1 cellular context compared by ENCODE assay signal in the genomic region with DNA sequence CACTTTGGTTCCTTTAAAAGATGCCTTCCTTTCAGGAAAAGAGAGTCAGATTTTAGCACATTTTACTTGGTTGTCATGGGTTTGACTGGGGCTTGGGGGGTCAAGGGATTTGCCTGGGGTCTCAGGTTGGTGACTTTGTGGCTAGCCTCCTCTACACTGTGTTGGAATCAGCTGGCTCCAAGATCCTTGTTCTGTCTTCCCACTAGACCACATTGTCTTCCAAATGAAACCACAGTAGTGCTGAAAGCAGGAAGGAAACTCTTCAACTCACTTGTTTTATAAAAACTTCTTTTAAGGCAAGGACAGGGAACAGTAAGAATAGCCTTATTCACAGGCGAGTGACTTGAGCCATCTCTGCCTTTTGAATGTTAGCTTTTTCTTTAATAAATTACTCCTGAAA.
TF ChIP-seq lines count a peak whose summit lies in the region.

No MANE protein-coding gene starts in this region.

TF ChIP-seq in WTC11, 78 proteins besides CTCF, POLR2A, EP300 and RAD21 (continued from another document):
- TF ChIP-seq, protein P1, sequence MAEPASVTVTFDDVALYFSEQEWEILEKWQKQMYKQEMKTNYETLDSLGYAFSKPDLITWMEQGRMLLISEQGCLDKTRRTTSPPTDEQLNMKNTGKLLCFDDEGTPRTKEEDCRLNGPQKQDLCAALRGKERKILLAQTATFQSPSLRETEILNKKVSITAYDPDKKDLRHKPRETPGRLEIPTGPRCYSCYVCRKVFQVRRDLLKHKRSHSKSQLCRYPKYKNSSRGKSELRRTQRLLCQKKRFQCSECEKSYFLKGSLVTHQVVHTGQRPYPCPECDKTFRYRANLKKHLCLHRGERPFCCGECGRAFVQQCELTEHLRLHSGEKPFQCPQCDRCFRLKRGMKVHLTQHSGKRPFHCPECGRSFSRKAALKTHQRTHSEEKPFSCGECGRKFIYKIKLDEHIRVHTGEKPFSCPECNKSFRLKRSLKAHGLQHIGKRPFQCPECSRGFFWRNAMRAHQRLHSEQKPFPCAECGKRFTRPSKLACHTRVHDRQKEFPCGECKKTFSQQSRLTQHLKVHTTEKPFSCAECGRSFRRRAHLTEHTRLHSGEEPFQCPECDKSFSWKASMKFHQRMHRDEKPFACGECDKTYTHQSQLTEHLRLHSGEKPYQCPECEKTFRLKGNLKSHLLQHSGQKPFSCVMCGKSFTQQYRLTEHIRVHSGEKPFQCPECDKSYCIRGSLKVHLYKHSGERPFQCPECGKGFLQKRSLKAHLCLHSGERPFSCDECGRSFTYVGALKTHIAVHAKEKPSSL (CRISPR knock-in tag; conservative IDR thresholded peaks at IDR 0.05): no peak
- TF ChIP-seq RORB (CRISPR knock-in tag; IDR thresholded peaks at IDR 0.05) (no peak), NFYB (CRISPR knock-in tag; conservative IDR thresholded peaks at IDR 0.05; ENCODE audit: low read depth) (no peak)
